In genomic region chr22:24608327-24608726, GRCh38 we compare ENCODE assay signal across 8 cellular contexts. TPM values are rescaled to one million over a fixed set of nuclear protein-coding genes. Genes with fewer than 3 reads are reported as not detected.
DNase-seq lines count a peak whose midpoint lies in the region; ATAC-seq and TF ChIP-seq lines count a peak whose summit lies in the region.
"Not testable (repeated sequence)": the region's sequence is repeated elsewhere in the genome, so short reads cannot be mapped to it uniquely, and the experiment has no call there.

No MANE protein-coding gene starts in this region.

- intact Hi-C loops in CD4-positive, alpha-beta T cell (cut with DNase I, micrococcal nuclease); activated CD8-positive, alpha-beta T cell treated with anti-CD3 and anti-CD28 coated beads for 36 hours (cut with micrococcal nuclease); activated naive CD4-positive, alpha-beta T cell treated with anti-CD3 and anti-CD28 coated beads for 36 hours (cut with micrococcal nuclease): not testable (repeated sequence)

- DNase-seq in CD4-positive, alpha-beta T cell; HL-60 (ENCODE audit: low read depth in 1 of 2, low spot score in 1 of 2); T-cell; activated CD8-positive, alpha-beta T cell treated with anti-CD3 and anti-CD28 coated beads for 36 hours; activated naive CD4-positive, alpha-beta T cell treated with anti-CD3 and anti-CD28 coated beads for 36 hours; central memory CD8-positive, alpha-beta T cell (ENCODE audit: low spot score in 2 of 2); stimulated activated naive B cell treated with anti-CD40 and anti-IgM and Interleukin-4, amounts not matched to agents 10 μg/mL and 1 μg/mL and 100 μg/mL, for 72 hours: not testable (repeated sequence)
- DNase-seq in islet precursor cell = peak; percentile 40

- CTCF ChIA-PET in CD4-positive, alpha-beta T cell (lab: Charles Lee); T-cell (lab: Charles Lee); activated CD8-positive, alpha-beta T cell treated with anti-CD3 and anti-CD28 coated beads for 36 hours (lab: Charles Lee); activated naive CD4-positive, alpha-beta T cell treated with anti-CD3 and anti-CD28 coated beads for 36 hours (lab: Charles Lee): not testable (repeated sequence)

- peak overlapping the region; percentile 30 for H3K4me3 Mint-ChIP-seq in CD4-positive, alpha-beta T cell
- H3K4me3 Mint-ChIP-seq in T-cell = peak overlapping the region; percentile 34 to 87 (median 80)
- H3K4me3 Mint-ChIP-seq in activated CD8-positive, alpha-beta T cell treated with anti-CD3 and anti-CD28 coated beads for 36 hours = peak overlapping the region; percentile 79
- H3K4me3 Mint-ChIP-seq in activated naive CD4-positive, alpha-beta T cell treated with anti-CD3 and anti-CD28 coated beads for 36 hours = peak overlapping the region; percentile 87
- peak overlapping the region; percentile 93 for H3K4me3 Mint-ChIP-seq in central memory CD8-positive, alpha-beta T cell
- peak overlapping the region in 1 of 2 donors; percentile 95 for H3K4me3 Mint-ChIP-seq in stimulated activated naive B cell treated with anti-CD40 and anti-IgM and Interleukin-4, amounts not matched to agents 10 μg/mL and 1 μg/mL and 100 μg/mL, for 72 hours

- not testable (repeated sequence) for TF ChIP-seq CTCF in CD4-positive, alpha-beta T cell (IDR thresholded peaks at IDR 0.05); HL-60 (IDR thresholded peaks at IDR 0.05; ENCODE audit: insufficient read depth, low read length); activated CD8-positive, alpha-beta T cell treated with anti-CD3 and anti-CD28 coated beads for 36 hours (IDR thresholded peaks at IDR 0.05)

- peak overlapping the region; percentile 44; the same call in 1 of the 2 replicates for H3K4me3 ChIP-seq in HL-60 (replicated peaks; ENCODE audit: insufficient read depth, low read length)

- H3K27me3 Mint-ChIP-seq in CD4-positive, alpha-beta T cell; T-cell; activated CD8-positive, alpha-beta T cell treated with anti-CD3 and anti-CD28 coated beads for 36 hours; activated naive CD4-positive, alpha-beta T cell treated with anti-CD3 and anti-CD28 coated beads for 36 hours (ENCODE audit: low read depth); central memory CD8-positive, alpha-beta T cell; stimulated activated naive B cell treated with anti-CD40 and anti-IgM and Interleukin-4, amounts not matched to agents 10 μg/mL and 1 μg/mL and 100 μg/mL, for 72 hours: not testable (repeated sequence)

- H3K36me3 Mint-ChIP-seq in CD4-positive, alpha-beta T cell (ENCODE audit: low read depth); T-cell; activated CD8-positive, alpha-beta T cell treated with anti-CD3 and anti-CD28 coated beads for 36 hours (ENCODE audit: low read depth); activated naive CD4-positive, alpha-beta T cell treated with anti-CD3 and anti-CD28 coated beads for 36 hours (ENCODE audit: low read depth); central memory CD8-positive, alpha-beta T cell (ENCODE audit: insufficient read depth); stimulated activated naive B cell treated with anti-CD40 and anti-IgM and Interleukin-4, amounts not matched to agents 10 μg/mL and 1 μg/mL and 100 μg/mL, for 72 hours: not testable (repeated sequence)

- POLR2A ChIA-PET in CD4-positive, alpha-beta T cell (lab: Charles Lee); T-cell (lab: Charles Lee); activated CD8-positive, alpha-beta T cell treated with anti-CD3 and anti-CD28 coated beads for 36 hours (lab: Charles Lee): not testable (repeated sequence)

- H3K27me3 ChIP-seq in CD4-positive, alpha-beta T cell (ENCODE audit: control insufficient read depth, insufficient read depth, low read length); HL-60 (ENCODE audit: insufficient read depth, poor library complexity, severe bottlenecking): not testable (repeated sequence)

- ATAC-seq in CD4-positive, alpha-beta T cell (ENCODE audit: poor library complexity); T-cell (replicated peaks in 1 of 4); activated CD8-positive, alpha-beta T cell treated with anti-CD3 and anti-CD28 coated beads for 36 hours; central memory CD8-positive, alpha-beta T cell (replicated peaks; ENCODE audit: extremely low read depth, poor library complexity, severe bottlenecking); stimulated activated naive B cell treated with anti-CD40 and anti-IgM and Interleukin-4, amounts not matched to agents 10 μg/mL and 1 μg/mL and 100 μg/mL, for 72 hours (replicated peaks): not testable (repeated sequence)

- H3K9me3 ChIP-seq in CD4-positive, alpha-beta T cell (ENCODE audit: control insufficient read depth, low read length) = not testable (repeated sequence)

- H3K9me3 Mint-ChIP-seq in CD4-positive, alpha-beta T cell; T-cell; activated CD8-positive, alpha-beta T cell treated with anti-CD3 and anti-CD28 coated beads for 36 hours; activated naive CD4-positive, alpha-beta T cell treated with anti-CD3 and anti-CD28 coated beads for 36 hours; central memory CD8-positive, alpha-beta T cell; stimulated activated naive B cell treated with anti-CD40 and anti-IgM and Interleukin-4, amounts not matched to agents 10 μg/mL and 1 μg/mL and 100 μg/mL, for 72 hours: not testable (repeated sequence)

- H3K4me1 Mint-ChIP-seq in CD4-positive, alpha-beta T cell (ENCODE audit: low read depth) = peaks cover 16% of the 10 kb centered on the region
- H3K4me1 Mint-ChIP-seq in T-cell = peaks cover 16 to 31% (median 22%) of the 10 kb centered on the region in 3 donors
- peaks cover 20% of the 10 kb centered on the region for H3K4me1 Mint-ChIP-seq in activated CD8-positive, alpha-beta T cell treated with anti-CD3 and anti-CD28 coated beads for 36 hours (ENCODE audit: low read depth)
- peaks cover 13% of the 10 kb centered on the region for H3K4me1 Mint-ChIP-seq in activated naive CD4-positive, alpha-beta T cell treated with anti-CD3 and anti-CD28 coated beads for 36 hours (ENCODE audit: low read depth)
- peaks cover 18% of the 10 kb centered on the region for H3K4me1 Mint-ChIP-seq in central memory CD8-positive, alpha-beta T cell
- peaks cover 12 to 21% of the 10 kb centered on the region in 2 donors for H3K4me1 Mint-ChIP-seq in stimulated activated naive B cell treated with anti-CD40 and anti-IgM and Interleukin-4, amounts not matched to agents 10 μg/mL and 1 μg/mL and 100 μg/mL, for 72 hours

- H3K27ac ChIP-seq in CD4-positive, alpha-beta T cell (ENCODE audit: low read depth, low read length) = not testable (repeated sequence)
- peak overlapping the region; percentile 84 for H3K27ac ChIP-seq in HL-60 (replicated peaks)

- H3K27ac Mint-ChIP-seq in CD4-positive, alpha-beta T cell = peak overlapping the region; percentile 95
- H3K27ac Mint-ChIP-seq in T-cell = peak overlapping the region; percentile 43 to 52
- not testable (repeated sequence) for H3K27ac Mint-ChIP-seq in activated CD8-positive, alpha-beta T cell treated with anti-CD3 and anti-CD28 coated beads for 36 hours
- H3K27ac Mint-ChIP-seq in activated naive CD4-positive, alpha-beta T cell treated with anti-CD3 and anti-CD28 coated beads for 36 hours = peak overlapping the region; percentile 24
- peak overlapping the region; percentile 99 for H3K27ac Mint-ChIP-seq in central memory CD8-positive, alpha-beta T cell (ENCODE audit: low read depth)
- H3K27ac Mint-ChIP-seq in stimulated activated naive B cell treated with anti-CD40 and anti-IgM and Interleukin-4, amounts not matched to agents 10 μg/mL and 1 μg/mL and 100 μg/mL, for 72 hours = peak overlapping the region; percentile 47

RNA-seq across cellular contexts. Expression of gene GGT1, which starts 5.3 kb away (rescaled TPM):
- total RNA-seq in CD4-positive, alpha-beta T cell = 10 to 100 TPM; 19.7 to 20.1 TPM
- 10 to 100 TPM; 11.8 to 30.6 (median 19.8) TPM for total RNA-seq in T-cell
- total RNA-seq in activated CD8-positive, alpha-beta T cell treated with anti-CD3 and anti-CD28 coated beads for 36 hours = 10 to 100 TPM; 15.6 to 17.8 TPM
- total RNA-seq in activated naive CD4-positive, alpha-beta T cell treated with anti-CD3 and anti-CD28 coated beads for 36 hours = 10 to 100 TPM; 15.5 to 16.1 TPM

RNA-seq across cellular contexts. Expression of gene LRRC75B, which starts 15.5 kb away (rescaled TPM):
- total RNA-seq in CD4-positive, alpha-beta T cell = not detected
- total RNA-seq in T-cell = under 1 TPM in 3 of 5 donors, not detected in 2; 0.47 to 0.72 (median 0.54) TPM
- 1 to 10 TPM; 1.2 to 1.5 TPM for total RNA-seq in activated CD8-positive, alpha-beta T cell treated with anti-CD3 and anti-CD28 coated beads for 36 hours
- total RNA-seq in activated naive CD4-positive, alpha-beta T cell treated with anti-CD3 and anti-CD28 coated beads for 36 hours = under 1 TPM in 1 of 2 experiments, not detected in 1; 0.25 TPM

RNA-seq across cellular contexts. Expression of gene SNRPD3, which starts 52.5 kb away (rescaled TPM):
- 10 to 100 TPM; 31.0 to 31.5 TPM for total RNA-seq in CD4-positive, alpha-beta T cell
- total RNA-seq in T-cell = 10 to 100 TPM; 36.5 to 80.2 (median 68.7) TPM
- 100 to 1,000 TPM; 153 to 165 TPM for total RNA-seq in activated CD8-positive, alpha-beta T cell treated with anti-CD3 and anti-CD28 coated beads for 36 hours
- total RNA-seq in activated naive CD4-positive, alpha-beta T cell treated with anti-CD3 and anti-CD28 coated beads for 36 hours = 100 to 1,000 TPM; 158 to 166 TPM

RNA-seq across cellular contexts. Expression of gene GUCD1, which starts 53.4 kb away (rescaled TPM):
- total RNA-seq in CD4-positive, alpha-beta T cell = 10 to 100 TPM; 60.9 to 68.3 TPM
- 10 to 100 TPM; 51.2 to 81.8 (median 73.0) TPM for total RNA-seq in T-cell
- total RNA-seq in activated CD8-positive, alpha-beta T cell treated with anti-CD3 and anti-CD28 coated beads for 36 hours = 100 to 1,000 TPM in 1 of 2 experiments, 10 to 100 TPM in 1; 99.7 to 111 TPM
- 10 to 100 TPM; 95.8 to 96.0 TPM for total RNA-seq in activated naive CD4-positive, alpha-beta T cell treated with anti-CD3 and anti-CD28 coated beads for 36 hours
